1 cellular context compared by ENCODE assay signal in the genomic region with DNA sequence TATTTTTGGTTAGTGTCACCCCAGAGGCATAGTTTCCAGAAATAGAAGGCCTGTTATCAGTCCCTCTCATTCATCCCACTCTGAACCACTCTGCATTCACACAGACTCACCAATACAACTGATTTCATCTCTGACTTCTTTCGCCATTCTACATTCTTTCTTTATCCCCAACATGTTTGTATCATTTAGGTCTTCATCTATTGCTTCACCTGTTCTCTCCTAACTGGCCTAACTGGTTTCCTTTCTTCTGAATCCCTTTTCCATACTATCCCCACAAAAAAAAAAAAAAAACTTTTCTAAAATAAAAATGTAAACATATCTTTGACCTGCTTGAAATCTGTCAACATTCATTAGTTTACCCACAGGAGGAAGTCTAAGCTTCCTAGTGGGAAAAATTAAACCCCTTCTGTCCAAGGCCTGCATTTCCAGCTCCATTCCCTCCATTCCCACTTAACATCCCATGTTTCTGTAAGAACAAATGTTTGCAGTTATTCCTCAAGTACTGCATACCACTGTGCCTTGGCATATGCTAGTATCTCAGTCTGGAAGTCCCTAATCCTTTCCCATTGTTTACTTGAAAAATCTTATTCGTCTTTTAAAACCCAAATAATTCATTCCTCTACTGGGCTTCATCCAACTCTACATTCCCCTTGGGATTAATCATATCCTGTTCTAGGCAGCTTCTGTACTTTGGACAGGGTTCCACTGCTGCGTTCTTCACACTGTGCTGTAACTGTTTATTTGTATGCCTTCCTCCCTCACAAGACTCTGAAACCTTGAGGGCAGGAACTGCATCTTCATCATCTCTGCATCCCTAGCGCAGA.
TF ChIP-seq lines count a peak whose summit lies in the region.

No MANE protein-coding gene starts in this region.

TF ChIP-seq in HepG2, 621 proteins besides CTCF, POLR2A, EP300 and RAD21 (continued from another document):
- TF ChIP-seq ZNF362 (CRISPR knock-in tag; IDR thresholded peaks at IDR 0.05; ENCODE audit: borderline replicate concordance) (peak; percentile 87), NCOA2 (CRISPR knock-in tag; IDR thresholded peaks at IDR 0.05) (peak; percentile 53), FOSL1 (CRISPR knock-in tag; IDR thresholded peaks at IDR 0.05; ENCODE audit: borderline replicate concordance) (peak; percentile 69; the same call in 1 of the 2 replicates), IRX3 (CRISPR knock-in tag; IDR thresholded peaks at IDR 0.05; ENCODE audit: borderline replicate concordance, low read depth) (no peak), ZNF619 (CRISPR knock-in tag; IDR thresholded peaks at IDR 0.05) (no peak), RFX3 (CRISPR knock-in tag; IDR thresholded peaks at IDR 0.05) (no peak), ZNF430 (CRISPR knock-in tag; IDR thresholded peaks at IDR 0.05) (no peak), STAG1 (CRISPR knock-in tag; IDR thresholded peaks at IDR 0.05) (no peak), KDM4B (CRISPR knock-in tag; IDR thresholded peaks at IDR 0.05) (no peak), CENPT (CRISPR knock-in tag; IDR thresholded peaks at IDR 0.05; ENCODE audit: low read depth) (no peak), FOXA1 (IDR thresholded peaks at IDR 0.05) (peak; percentile 54; the same call in 1 of the 2 replicates), FOXA1 (CRISPR knock-in tag; IDR thresholded peaks at IDR 0.05) (no peak), ONECUT2 (CRISPR knock-in tag; IDR thresholded peaks at IDR 0.05) (no peak), ZNF317 (CRISPR knock-in tag; IDR thresholded peaks at IDR 0.05) (peak; percentile 75), ZFX (CRISPR knock-in tag; IDR thresholded peaks at IDR 0.05; ENCODE audit: low read depth) (peak; percentile 43; the same call in 1 of the 2 replicates), SYNCRIP (IDR thresholded peaks at IDR 0.05; ENCODE audit: insufficient read depth, low read depth, low read length) (no peak), ZNF205 (CRISPR knock-in tag; IDR thresholded peaks at IDR 0.05) (no peak), ZKSCAN8 (CRISPR knock-in tag; IDR thresholded peaks at IDR 0.05; ENCODE audit: borderline replicate concordance) (0 out of 2 replicates have a peak, but pooled peaks have one; percentile 13), ZFP36L2 (CRISPR knock-in tag; IDR thresholded peaks at IDR 0.05) (no peak), SIN3B (IDR thresholded peaks at IDR 0.05; ENCODE audit: low read length) (no peak), RXRA (CRISPR knock-in tag; IDR thresholded peaks at IDR 0.05) (no peak), ZNF468 (CRISPR knock-in tag; IDR thresholded peaks at IDR 0.05) (no peak), ZNF12 (CRISPR knock-in tag; IDR thresholded peaks at IDR 0.05) (0 out of 2 replicates have a peak, but pooled peaks have one; percentile 33), ZBTB2 (CRISPR knock-in tag; IDR thresholded peaks at IDR 0.05; ENCODE audit: low read depth) (no peak), ZFAT (CRISPR knock-in tag; conservative IDR thresholded peaks at IDR 0.05) (no peak), ZNF564 (CRISPR knock-in tag; IDR thresholded peaks at IDR 0.05) (no peak), ZC3H4 (CRISPR knock-in tag; IDR thresholded peaks at IDR 0.05; ENCODE audit: borderline replicate concordance) (no peak), ZNF24 (IDR thresholded peaks at IDR 0.05) (peak; percentile 60; the same call in 1 of the 2 replicates), AKAP8 (CRISPR knock-in tag; IDR thresholded peaks at IDR 0.05) (no peak), ZNF441 (CRISPR knock-in tag; IDR thresholded peaks at IDR 0.05; ENCODE audit: borderline replicate concordance) (no peak), MEIS2 (CRISPR knock-in tag; IDR thresholded peaks at IDR 0.05) (no peak), TAF15 (IDR thresholded peaks at IDR 0.05; ENCODE audit: low read depth, low read length, poor library complexity, severe bottlenecking) (no peak), LCORL (IDR thresholded peaks at IDR 0.05) (peak; percentile 63), LCORL (CRISPR knock-in tag; IDR thresholded peaks at IDR 0.05) (peak; percentile 71), PITX1 (CRISPR knock-in tag; IDR thresholded peaks at IDR 0.05) (0 out of 2 replicates have a peak, but pooled peaks have one; percentile 16), ZBTB4 (CRISPR knock-in tag; IDR thresholded peaks at IDR 0.05; ENCODE audit: borderline replicate concordance) (no peak), ZNF121 (CRISPR knock-in tag; IDR thresholded peaks at IDR 0.05) (no peak), ADNP (CRISPR knock-in tag; IDR thresholded peaks at IDR 0.05) (no peak), ZNF546 (CRISPR knock-in tag; conservative IDR thresholded peaks at IDR 0.05) (no peak), KAT8 (CRISPR knock-in tag; IDR thresholded peaks at IDR 0.05) (peak; percentile 58; the same call in 1 of the 2 replicates)
- TF ChIP-seq, protein P1, sequence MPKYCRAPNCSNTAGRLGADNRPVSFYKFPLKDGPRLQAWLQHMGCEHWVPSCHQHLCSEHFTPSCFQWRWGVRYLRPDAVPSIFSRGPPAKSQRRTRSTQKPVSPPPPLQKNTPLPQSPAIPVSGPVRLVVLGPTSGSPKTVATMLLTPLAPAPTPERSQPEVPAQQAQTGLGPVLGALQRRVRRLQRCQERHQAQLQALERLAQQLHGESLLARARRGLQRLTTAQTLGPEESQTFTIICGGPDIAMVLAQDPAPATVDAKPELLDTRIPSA (CRISPR knock-in tag; IDR thresholded peaks at IDR 0.05; ENCODE audit: borderline replicate concordance): no peak
- TF ChIP-seq, protein P2, sequence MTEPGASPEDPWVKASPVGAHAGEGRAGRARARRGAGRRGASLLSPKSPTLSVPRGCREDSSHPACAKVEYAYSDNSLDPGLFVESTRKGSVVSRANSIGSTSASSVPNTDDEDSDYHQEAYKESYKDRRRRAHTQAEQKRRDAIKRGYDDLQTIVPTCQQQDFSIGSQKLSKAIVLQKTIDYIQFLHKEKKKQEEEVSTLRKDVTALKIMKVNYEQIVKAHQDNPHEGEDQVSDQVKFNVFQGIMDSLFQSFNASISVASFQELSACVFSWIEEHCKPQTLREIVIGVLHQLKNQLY (CRISPR knock-in tag; IDR thresholded peaks at IDR 0.05): no peak
- TF ChIP-seq, protein P3, sequence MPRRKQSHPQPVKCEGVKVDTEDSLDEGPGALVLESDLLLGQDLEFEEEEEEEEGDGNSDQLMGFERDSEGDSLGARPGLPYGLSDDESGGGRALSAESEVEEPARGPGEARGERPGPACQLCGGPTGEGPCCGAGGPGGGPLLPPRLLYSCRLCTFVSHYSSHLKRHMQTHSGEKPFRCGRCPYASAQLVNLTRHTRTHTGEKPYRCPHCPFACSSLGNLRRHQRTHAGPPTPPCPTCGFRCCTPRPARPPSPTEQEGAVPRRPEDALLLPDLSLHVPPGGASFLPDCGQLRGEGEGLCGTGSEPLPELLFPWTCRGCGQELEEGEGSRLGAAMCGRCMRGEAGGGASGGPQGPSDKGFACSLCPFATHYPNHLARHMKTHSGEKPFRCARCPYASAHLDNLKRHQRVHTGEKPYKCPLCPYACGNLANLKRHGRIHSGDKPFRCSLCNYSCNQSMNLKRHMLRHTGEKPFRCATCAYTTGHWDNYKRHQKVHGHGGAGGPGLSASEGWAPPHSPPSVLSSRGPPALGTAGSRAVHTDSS (CRISPR knock-in tag; conservative IDR thresholded peaks at IDR 0.05): no peak
- TF ChIP-seq, protein P4, sequence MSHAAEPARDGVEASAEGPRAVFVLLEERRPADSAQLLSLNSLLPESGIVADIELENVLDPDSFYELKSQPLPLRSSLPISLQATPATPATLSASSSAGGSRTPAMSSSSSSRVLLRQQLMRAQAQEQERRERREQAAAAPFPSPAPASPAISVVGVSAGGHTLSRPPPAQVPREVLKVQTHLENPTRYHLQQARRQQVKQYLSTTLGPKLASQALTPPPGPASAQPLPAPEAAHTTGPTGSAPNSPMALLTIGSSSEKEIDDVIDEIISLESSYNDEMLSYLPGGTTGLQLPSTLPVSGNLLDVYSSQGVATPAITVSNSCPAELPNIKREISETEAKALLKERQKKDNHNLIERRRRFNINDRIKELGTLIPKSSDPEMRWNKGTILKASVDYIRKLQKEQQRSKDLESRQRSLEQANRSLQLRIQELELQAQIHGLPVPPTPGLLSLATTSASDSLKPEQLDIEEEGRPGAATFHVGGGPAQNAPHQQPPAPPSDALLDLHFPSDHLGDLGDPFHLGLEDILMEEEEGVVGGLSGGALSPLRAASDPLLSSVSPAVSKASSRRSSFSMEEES (CRISPR knock-in tag; IDR thresholded peaks at IDR 0.05): peak; percentile 62
- TF ChIP-seq, protein P5, sequence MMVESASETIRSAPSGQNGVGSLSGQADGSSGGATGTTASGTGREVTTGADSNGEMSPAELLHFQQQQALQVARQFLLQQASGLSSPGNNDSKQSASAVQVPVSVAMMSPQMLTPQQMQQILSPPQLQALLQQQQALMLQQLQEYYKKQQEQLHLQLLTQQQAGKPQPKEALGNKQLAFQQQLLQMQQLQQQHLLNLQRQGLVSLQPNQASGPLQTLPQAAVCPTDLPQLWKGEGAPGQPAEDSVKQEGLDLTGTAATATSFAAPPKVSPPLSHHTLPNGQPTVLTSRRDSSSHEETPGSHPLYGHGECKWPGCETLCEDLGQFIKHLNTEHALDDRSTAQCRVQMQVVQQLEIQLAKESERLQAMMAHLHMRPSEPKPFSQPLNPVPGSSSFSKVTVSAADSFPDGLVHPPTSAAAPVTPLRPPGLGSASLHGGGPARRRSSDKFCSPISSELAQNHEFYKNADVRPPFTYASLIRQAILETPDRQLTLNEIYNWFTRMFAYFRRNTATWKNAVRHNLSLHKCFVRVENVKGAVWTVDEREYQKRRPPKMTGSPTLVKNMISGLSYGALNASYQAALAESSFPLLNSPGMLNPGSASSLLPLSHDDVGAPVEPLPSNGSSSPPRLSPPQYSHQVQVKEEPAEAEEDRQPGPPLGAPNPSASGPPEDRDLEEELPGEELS (CRISPR knock-in tag; IDR thresholded peaks at IDR 0.05): peak; percentile 64
TF ChIP-seq in HepG2: peak in this region for 108.
